ENCODE assay signal across 9 cellular contexts in genomic region chr16:82761858-82762257, GRCh38.
DNase-seq lines count a peak whose midpoint lies in the region; TF ChIP-seq lines count a peak whose summit lies in the region.
"Had no signal": no experiment of that assay in that cellular context is flagged by ENCODE, and none has a peak within 500 bp of the region (broad histone marks: within the 10 kb centered on the region; RNA-seq: fewer than 3 reads in every experiment).

No MANE protein-coding gene starts in this region.

- CTCF ChIA-PET in SK-N-SH (lab: Yijun Ruan, JAX) = no interaction called here

- H3K9me3 ChIP-seq in SK-N-SH (no peaks in the 10 kb centered on the region), cardiac muscle cell (ENCODE audit: low read depth) (no peaks in the 10 kb centered on the region)

- TF ChIP-seq CTCF in SK-N-SH (IDR thresholded peaks at IDR 0.05) (no peak), cardiac muscle cell (IDR thresholded peaks at IDR 0.05; ENCODE audit: low read depth, low read length) (no peak)

- TF ChIP-seq EP300 in SK-N-SH (IDR thresholded peaks at IDR 0.05; ENCODE audit: borderline replicate concordance in 1 of 2, low read depth in 1 of 2, low read length in 1 of 2) = no peak

- H3K4me1 ChIP-seq in SK-N-SH (ENCODE audit: control insufficient read depth in 1 of 2, insufficient read depth in 2 of 2, low read depth in 1 of 2, low read length in 1 of 2) (peaks cover 0 to 7% of the 10 kb centered on the region in 2 experiments; a peak in 1 of 4 replicates), cardiac muscle cell (ENCODE audit: low read depth) (no peaks in the 10 kb centered on the region)

- H3K27me3 ChIP-seq in SK-N-SH (ENCODE audit: insufficient read depth) (no peaks in the 10 kb centered on the region), cardiac muscle cell (no peaks in the 10 kb centered on the region)

- POLR2A ChIA-PET in SK-N-SH (lab: Yijun Ruan, JAX) = no interaction called here

- peaks cover 11% of the 10 kb centered on the region for H3K79me2 ChIP-seq in SK-N-SH (ENCODE audit: insufficient read depth)

- H2AFZ ChIP-seq in SK-N-SH (ENCODE audit: low read depth) = peak overlapping the region; percentile 66; the same call in 1 of the 2 replicates

- peak overlapping the region; percentile 29; the same call in 1 of the 2 replicates for H3K9ac ChIP-seq in SK-N-SH

- H3K36me3 ChIP-seq in SK-N-SH (replicated peaks in 1 of 2; ENCODE audit: control insufficient read depth in 1 of 2, insufficient read depth in 2 of 2, low read length in 1 of 2) = no peaks in the 10 kb centered on the region
- H3K36me3 ChIP-seq in cardiac muscle cell = no peaks in the 10 kb centered on the region

- H3K4me3 ChIP-seq in SK-N-SH (ENCODE audit: low read depth in 2 of 2, low read length in 1 of 2) = peak overlapping the region; percentile 30 to 53; a peak in 3 of 4 replicates
- H3K4me3 ChIP-seq in cardiac muscle cell = no peak overlapping the region

- DNase-seq in GM03348 (ENCODE audit: low spot score) (peak; percentile 26), SK-N-SH (no peak), cardiac muscle cell (ENCODE audit: low read depth in 1 of 2, low spot score in 1 of 2) (peak; percentile 6 to 41), renal cortical epithelial cell (ENCODE audit: low read depth) (peak; percentile 57), C1 segment of cervical spinal cord (lab: John Stamatoyannopoulos, UW) (no peak), SIG-M5 treated with dmso at 0.1 percent for 504 hours (lab: John Stamatoyannopoulos, UW; ENCODE audit: unreplicated experiment) (no peak), amygdala (lab: John Stamatoyannopoulos, UW) (no peak)
- no peak for DNase-seq in stimulated activated CD4-positive, alpha-beta T cell treated with anti-CD3 and anti-CD28 coated beads, Interleukin-4, amount 100 ng/mL, for 24 hours
- DNase-seq: NCI-H524 had no signal

- H3K9me2 ChIP-seq in SK-N-SH = no peaks in the 10 kb centered on the region

- peak overlapping the region; percentile 73 for H3K4me2 ChIP-seq in SK-N-SH

- no peaks in the 10 kb centered on the region for H4K20me1 ChIP-seq in SK-N-SH (ENCODE audit: insufficient read depth)

- H3K27ac ChIP-seq in SK-N-SH (ENCODE audit: low read depth in 2 of 2, low read length in 1 of 2) (peak overlapping the region in 1 of 2 experiments; percentile 67; a peak in 3 of 4 replicates), cardiac muscle cell (no peak overlapping the region)

- no peak for TF ChIP-seq RAD21 in SK-N-SH (IDR thresholded peaks at IDR 0.05; ENCODE audit: low read length)

- peaks cover 10% of the 10 kb centered on the region for H3F3A ChIP-seq in SK-N-SH (replicated peaks; ENCODE audit: insufficient read depth)

- 12% methylated on average over 3 of the region's 3 CpGs for WGBS in SK-N-SH (ENCODE audit: low lambda C conversion rate)

TF ChIP-seq in SK-N-SH, 30 proteins besides CTCF, POLR2A, EP300 and RAD21:
- TF ChIP-seq ELF1 (IDR thresholded peaks at IDR 0.05) = no peak
- TF ChIP-seq RCOR1 (IDR thresholded peaks at IDR 0.05; ENCODE audit: low read length) = no peak
- TF ChIP-seq GATA2 (CRISPR knock-in tag; IDR thresholded peaks at IDR 0.05) = no peak
- TF ChIP-seq MEF2A (IDR thresholded peaks at IDR 0.05; ENCODE audit: borderline replicate concordance, low read depth) = no peak
- no peak for TF ChIP-seq FOSL2 (IDR thresholded peaks at IDR 0.05; ENCODE audit: borderline replicate concordance, low read depth)
- no peak for TF ChIP-seq PBX3 (IDR thresholded peaks at IDR 0.05)
- TF ChIP-seq FOXJ3 (CRISPR knock-in tag; IDR thresholded peaks at IDR 0.05) = no peak
- no peak for TF ChIP-seq EZH2phosphoT487 (IDR thresholded peaks at IDR 0.05; ENCODE audit: borderline replicate concordance, low read depth)
- no peak for TF ChIP-seq RXRA (IDR thresholded peaks at IDR 0.05; ENCODE audit: borderline replicate concordance, low read depth)
- TF ChIP-seq SIN3A (IDR thresholded peaks at IDR 0.05; ENCODE audit: borderline replicate concordance, low read depth, low read length) = no peak
- no peak for TF ChIP-seq FOXM1 (IDR thresholded peaks at IDR 0.05; ENCODE audit: low read depth)
- TF ChIP-seq NFIC (IDR thresholded peaks at IDR 0.05; ENCODE audit: borderline replicate concordance) = no peak
- TF ChIP-seq RFX5 (IDR thresholded peaks at IDR 0.05; ENCODE audit: low read length) = no peak
- no peak for TF ChIP-seq TAF1 (IDR thresholded peaks at IDR 0.05; ENCODE audit: borderline replicate concordance, low read depth, low read length)
- no peak for TF ChIP-seq MAX (IDR thresholded peaks at IDR 0.05; ENCODE audit: low read depth)
- no peak for TF ChIP-seq SMC3 (IDR thresholded peaks at IDR 0.05; ENCODE audit: low read depth, low read length)

Comparison
In these comparisons a context has a peak if more than half of its experiments do, and no peak if none do; other contexts are left out.
1. DNase-seq: peak in GM03348 (single experiment), cardiac muscle cell (2 of 2) and renal cortical epithelial cell (single experiment); none in SK-N-SH (single experiment), stimulated activated CD4-positive, alpha-beta T cell treated with anti-CD3 and anti-CD28 coated beads, Interleukin-4, amount 100 ng/mL, for 24 hours (single experiment), C1 segment of cervical spinal cord (0 of 14), SIG-M5 treated with dmso at 0.1 percent for 504 hours (single experiment) and amygdala (0 of 56).